28 cellular contexts compared by ENCODE assay signal in the genomic region with DNA sequence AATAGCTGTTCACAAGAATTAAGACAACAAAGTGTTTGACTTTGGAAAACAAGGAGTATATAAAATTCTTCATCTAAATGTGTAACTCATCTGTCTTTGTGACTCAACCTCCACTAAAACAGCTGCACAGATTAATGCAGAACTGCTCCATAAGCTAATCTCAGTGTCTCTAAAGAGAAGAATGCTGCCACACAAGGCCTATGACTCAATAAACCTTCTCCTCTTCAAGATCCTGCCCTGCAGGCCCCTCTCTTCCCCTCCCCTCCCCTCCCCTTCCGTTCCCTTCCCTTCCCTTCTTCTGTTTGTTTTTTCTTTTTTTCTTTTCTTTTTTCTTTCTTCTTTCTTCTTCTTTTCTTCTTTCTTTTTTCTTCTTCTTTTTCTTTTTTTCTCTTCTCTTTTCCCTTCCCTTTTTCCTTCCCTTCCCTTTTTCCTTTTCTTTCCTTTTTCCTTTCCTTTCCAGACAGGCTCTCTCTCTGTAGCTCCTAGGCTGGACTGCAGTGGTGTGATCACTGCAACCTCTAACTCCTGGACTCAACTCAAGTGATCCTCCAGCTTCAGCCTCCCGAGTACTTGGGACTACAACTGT.
DNase-seq lines count a peak whose midpoint lies in the region; ATAC-seq, FAIRE-seq and TF ChIP-seq lines count a peak whose summit lies in the region.
"Had no signal": no experiment of that assay in that cellular context is flagged by ENCODE, and none has a peak within 500 bp of the region (broad histone marks: within the 10 kb centered on the region; RNA-seq: fewer than 3 reads in every experiment).

No MANE protein-coding gene starts in this region.

- in situ Hi-C loops in K562 (cut with MboI) = no loop called here

- H3K79me2 ChIP-seq in K562 (ENCODE audit: control insufficient read depth, insufficient read depth, low read length) = no peaks in the 10 kb centered on the region

- no peak for TF ChIP-seq EP300 in K562 (IDR thresholded peaks at IDR 0.05; ENCODE audit: low read length)

- no peak overlapping the region for H2AFZ ChIP-seq in K562 (ENCODE audit: low read depth, low read length)

- H3K27me3 ChIP-seq in K562 (ENCODE audit: control insufficient read depth in 2 of 2, insufficient read depth in 2 of 2, low read length in 2 of 2) = no peaks in the 10 kb centered on the region
- H3K27me3 ChIP-seq: gastrocnemius medialis, spleen had no signal

- no peak overlapping the region for H3K4me2 ChIP-seq in K562 (ENCODE audit: insufficient read depth, low read length)
- H3K4me2 ChIP-seq: KMS-11 had no signal

- POLR2A ChIA-PET in K562 (lab: Yijun Ruan, JAX) = no interaction called here

- no peaks in the 10 kb centered on the region for H4K20me1 ChIP-seq in K562 (replicated peaks; ENCODE audit: control insufficient read depth, insufficient read depth, low read length)

- H3K9me3 ChIP-seq in K562 (replicated peaks; ENCODE audit: control insufficient read depth, insufficient read depth, low read depth, low read length) = no peaks in the 10 kb centered on the region
- H3K9me3 ChIP-seq: Caco-2, gastrocnemius medialis, spleen had no signal

- no peaks in the 10 kb centered on the region for H3K9me1 ChIP-seq in K562 (ENCODE audit: control insufficient read depth, insufficient read depth, low read length)

- no peaks in the 10 kb centered on the region for H3K36me3 ChIP-seq in K562 (ENCODE audit: control insufficient read depth, insufficient read depth, low read length)
- H3K36me3 ChIP-seq: gastrocnemius medialis, spleen had no signal

- 0% methylated on average over 1 of the region's 2 CpGs for WGBS in K562 (ENCODE audit: insufficient coverage, low coverage, missing lambda C conversion rate)

- no peak for TF ChIP-seq RAD21 in K562 (CRISPR knock-in tag; conservative IDR thresholded peaks at IDR 0.05 in 1 of 2, IDR thresholded peaks at IDR 0.05 in 1 of 2)

- H3K27ac ChIP-seq in K562 (ENCODE audit: extremely low read depth, low read depth, low read length) = no peak overlapping the region
- H3K27ac ChIP-seq: gastrocnemius medialis, KMS-11, spleen had no signal

- CTCF ChIA-PET in K562 (lab: Yijun Ruan, JAX; ENCODE audit: low intra/inter-chr PET ratio) = no interaction called here

- H3K4me1 ChIP-seq in K562 (replicated peaks in 1 of 2; ENCODE audit: control insufficient read depth in 2 of 2, insufficient read depth in 2 of 2, low read length in 2 of 2) = no peaks in the 10 kb centered on the region
- H3K4me1 ChIP-seq: Caco-2, gastrocnemius medialis, spleen had no signal

- intact Hi-C loops in K562 (cut with micrococcal nuclease) = no loop called here

- DNase-seq in Daoy (ENCODE audit: low read depth) (peak; percentile 28), RKO (ENCODE audit: low spot score) (peak; percentile 19), K562 (ENCODE audit: extremely low read depth in 1 of 4, low spot score in 3 of 4) (no peak), islet precursor cell (peak; percentile 63), UCSD-AML1 (lab: John Stamatoyannopoulos, UW; ENCODE audit: unreplicated experiment) (no peak), NCI-H2029 (lab: John Stamatoyannopoulos, UW) (no peak)
- DNase-seq: activated CD4-positive, alpha-beta T cell treated with anti-CD3 and anti-CD28 coated beads for 1 hour; activated CD8-positive, alpha-beta T cell treated with anti-CD3 and anti-CD28 coated beads, Interleukin-2, amount 10 ng/mL, durations not matched to agents 7 days and 5 days; activated effector memory CD4-positive, alpha-beta T cell treated with Interleukin-2 at 50 U/mL for 16 hours; activated naive CD8-positive, alpha-beta T cell treated with anti-CD3 and anti-CD28 coated beads for 36 hours; activated T-cell treated with anti-CD3 and anti-CD28 coated beads for 4 hours; Caco-2; gastrocnemius medialis; hypothalamus; left ventricle myocardium superior; midbrain; MV-4-11; naive thymus-derived CD8-positive, alpha-beta T cell; NCI-H146; NCI-H524 treated with DMSO at 0.1 percent for 48 hours; spleen; stimulated activated CD4-positive, alpha-beta T cell treated with anti-CD3 and anti-CD28 coated beads, Interleukin-2, amount 100 ng/mL, for 48 hours had no signal

- no peak for ATAC-seq in K562
- no peak for ATAC-seq in HG03039 (IDR thresholded peaks at IDR 0.05; ENCODE audit: unreplicated experiment)
- ATAC-seq in GM19324 (IDR thresholded peaks at IDR 0.05; ENCODE audit: low FRiP score, unreplicated experiment) = no peak
- ATAC-seq: activated CD8-positive, alpha-beta T cell treated with anti-CD3 and anti-CD28 coated beads, Interleukin-2, amount 10 ng/mL, durations not matched to agents 7 days and 5 days; gastrocnemius medialis; left ventricle myocardium superior; naive thymus-derived CD8-positive, alpha-beta T cell; stimulated activated effector memory CD8-positive, alpha-beta T cell treated with anti-CD3 and anti-CD28 coated beads, Interleukin-12 subunit alpha, Interleukin-12 subunit beta, amount 100 ng/mL, for 72 hours had no signal

- no peak for TF ChIP-seq POLR2A in K562 (conservative IDR thresholded peaks at IDR 0.05)

- no peak overlapping the region for H3K9ac ChIP-seq in K562 (ENCODE audit: insufficient read depth in 1 of 2, low read depth in 2 of 2, low read length in 2 of 2)
- H3K9ac ChIP-seq: KMS-11 had no signal

- FAIRE-seq in K562 (lab: Jason Lieb, UNC) = no peak
- FAIRE-seq: GM19239, RCC 7860 had no signal

- BruUV-seq in K562 (replicated peaks; lab: Mats Ljungman, UMichigan) = no TSS peak

- no peak for TF ChIP-seq CTCF in K562 (IDR thresholded peaks at IDR 0.05 in 2 of 3, conservative IDR thresholded peaks at IDR 0.05 in 1 of 3; ENCODE audit: insufficient read depth in 2 of 3, low read depth in 1 of 3, low read length in 3 of 3)

- H3K4me3 ChIP-seq in K562 = no peak overlapping the region
- H3K4me3 ChIP-seq: gastrocnemius medialis, spleen had no signal

TF ChIP-seq in K562, 482 proteins besides CTCF, POLR2A, EP300 and RAD21:
- TF ChIP-seq RFX5 (IDR thresholded peaks at IDR 0.05; ENCODE audit: low read depth, low read length) = no peak
- TF ChIP-seq, protein P1, sequence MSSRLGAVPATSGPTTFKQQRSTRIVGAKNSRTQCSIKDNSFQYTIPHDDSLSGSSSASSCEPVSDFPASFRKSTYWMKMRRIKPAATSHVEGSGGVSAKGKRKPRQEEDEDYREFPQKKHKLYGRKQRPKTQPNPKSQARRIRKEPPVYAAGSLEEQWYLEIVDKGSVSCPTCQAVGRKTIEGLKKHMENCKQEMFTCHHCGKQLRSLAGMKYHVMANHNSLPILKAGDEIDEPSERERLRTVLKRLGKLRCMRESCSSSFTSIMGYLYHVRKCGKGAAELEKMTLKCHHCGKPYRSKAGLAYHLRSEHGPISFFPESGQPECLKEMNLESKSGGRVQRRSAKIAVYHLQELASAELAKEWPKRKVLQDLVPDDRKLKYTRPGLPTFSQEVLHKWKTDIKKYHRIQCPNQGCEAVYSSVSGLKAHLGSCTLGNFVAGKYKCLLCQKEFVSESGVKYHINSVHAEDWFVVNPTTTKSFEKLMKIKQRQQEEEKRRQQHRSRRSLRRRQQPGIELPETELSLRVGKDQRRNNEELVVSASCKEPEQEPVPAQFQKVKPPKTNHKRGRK (tag; IDR thresholded peaks at IDR 0.05) = peak; percentile 58
- no peak for TF ChIP-seq YBX1 (IDR thresholded peaks at IDR 0.05)

Comparison
In these comparisons a context has a peak if more than half of its experiments do, and no peak if none do; other contexts are left out.
1. DNase-seq: peak in Daoy (single experiment), RKO (single experiment) and islet precursor cell (single experiment); none in K562 (0 of 4), UCSD-AML1 (single experiment) and NCI-H2029 (single experiment).